In genomic region chr10:100968037-100968736, GRCh38 we compare ENCODE assay signal across 10 cellular contexts. TPM values are rescaled to one million over a fixed set of nuclear protein-coding genes. Genes with fewer than 3 reads are reported as not detected.
DNase-seq lines count a peak whose midpoint lies in the region; ATAC-seq and TF ChIP-seq lines count a peak whose summit lies in the region.
"Had no signal": no experiment of that assay in that cellular context is flagged by ENCODE, and none has a peak within 500 bp of the region (broad histone marks: within the 10 kb centered on the region; RNA-seq: fewer than 3 reads in every experiment).

No MANE protein-coding gene starts in this region.

- peaks cover 0 to 15% of the 10 kb centered on the region in 2 donors for H3K27me3 ChIP-seq in left lung
- no peaks in the 10 kb centered on the region for H3K27me3 ChIP-seq in psoas muscle (ENCODE audit: insufficient read depth in 3 of 3, low read length in 2 of 3)
- H3K27me3 ChIP-seq: upper lobe of right lung had no signal

- H3K9me3 ChIP-seq in left lung (no peaks in the 10 kb centered on the region), psoas muscle (no peaks in the 10 kb centered on the region)
- H3K9me3 ChIP-seq: left ventricle myocardium inferior, upper lobe of right lung had no signal

- no peak for DNase-seq in stimulated activated naive CD8-positive, alpha-beta T cell treated with anti-CD3 and anti-CD28 coated beads, Interleukin-15, amount 100 ng/mL, for 72 hours
- DNase-seq in mesothelial cell of epicardium (ENCODE audit: low spot score in 2 of 2, unreplicated experiment in 2 of 2) (no peak), left lung (no peak), posterior vena cava (ENCODE audit: low spot score) (no peak), psoas muscle (no peak), inferior parietal cortex (ENCODE audit: extremely low spot score) (no peak)

- no peak overlapping the region for H3K27ac ChIP-seq in left lung
- no peak overlapping the region for H3K27ac ChIP-seq in psoas muscle
- H3K27ac ChIP-seq: left ventricle myocardium inferior, upper lobe of right lung had no signal

- H3K4me3 ChIP-seq in left lung (no peak overlapping the region), psoas muscle (no peak overlapping the region)

- no peak overlapping the region for H3K27ac Mint-ChIP-seq in stimulated activated naive CD8-positive, alpha-beta T cell treated with anti-CD3 and anti-CD28 coated beads, Interleukin-15, Interleukin-2, amounts not matched to agents 100 ng/mL and 50 ng/mL, for 24 hours
- no peak overlapping the region for H3K27ac Mint-ChIP-seq in stimulated activated naive CD8-positive, alpha-beta T cell treated with anti-CD3 and anti-CD28 coated beads, Interleukin-15, amount 100 ng/mL, for 72 hours
- H3K27ac Mint-ChIP-seq in activated T-helper 17 cell treated with anti-CD3 and anti-CD28 coated beads, Interleukin-2, amount 50 U/mL, for 72 hours, result no peak overlapping the region
- H3K27ac Mint-ChIP-seq in mesothelial cell of epicardium, result no peak overlapping the region

- H3K4me1 ChIP-seq in left lung (peaks cover 5 to 15% of the 10 kb centered on the region in 2 donors), psoas muscle (peaks cover 6% of the 10 kb centered on the region)

- ATAC-seq in stimulated activated naive CD8-positive, alpha-beta T cell treated with anti-CD3 and anti-CD28 coated beads, Interleukin-15, amount 100 ng/mL, for 72 hours, result no peak
- ATAC-seq in activated T-helper 17 cell treated with anti-CD3 and anti-CD28 coated beads, Interleukin-2, amount 50 U/mL, for 72 hours (replicated peaks), result no peak
- no peak for ATAC-seq in left lung
- no peak for ATAC-seq in psoas muscle

- H3K27me3 Mint-ChIP-seq in stimulated activated naive CD8-positive, alpha-beta T cell treated with anti-CD3 and anti-CD28 coated beads, Interleukin-15, Interleukin-2, amounts not matched to agents 100 ng/mL and 50 ng/mL, for 24 hours, result peaks cover 4% of the 10 kb centered on the region
- no peaks in the 10 kb centered on the region for H3K27me3 Mint-ChIP-seq in stimulated activated naive CD8-positive, alpha-beta T cell treated with anti-CD3 and anti-CD28 coated beads, Interleukin-15, amount 100 ng/mL, for 72 hours
- no peaks in the 10 kb centered on the region for H3K27me3 Mint-ChIP-seq in activated T-helper 17 cell treated with anti-CD3 and anti-CD28 coated beads, Interleukin-2, amount 50 U/mL, for 72 hours
- no peaks in the 10 kb centered on the region for H3K27me3 Mint-ChIP-seq in mesothelial cell of epicardium (ENCODE audit: low read depth)

- H3K4me3 Mint-ChIP-seq in stimulated activated naive CD8-positive, alpha-beta T cell treated with anti-CD3 and anti-CD28 coated beads, Interleukin-15, Interleukin-2, amounts not matched to agents 100 ng/mL and 50 ng/mL, for 24 hours, result peak overlapping the region; percentile 47
- H3K4me3 Mint-ChIP-seq in stimulated activated naive CD8-positive, alpha-beta T cell treated with anti-CD3 and anti-CD28 coated beads, Interleukin-15, amount 100 ng/mL, for 72 hours, result peak overlapping the region in 1 of 2 donors; percentile 29
- H3K4me3 Mint-ChIP-seq in activated T-helper 17 cell treated with anti-CD3 and anti-CD28 coated beads, Interleukin-2, amount 50 U/mL, for 72 hours, result peak overlapping the region; percentile 55
- H3K4me3 Mint-ChIP-seq in mesothelial cell of epicardium, result peak overlapping the region; percentile 74

- no peak for TF ChIP-seq CTCF in mesothelial cell of epicardium (IDR thresholded peaks at IDR 0.05; ENCODE audit: unreplicated experiment)
- TF ChIP-seq CTCF in left lung (IDR thresholded peaks at IDR 0.05), result no peak
- TF ChIP-seq CTCF in psoas muscle (IDR thresholded peaks at IDR 0.05), result no peak

- H3K36me3 ChIP-seq in left lung (peaks cover 0 to 24% of the 10 kb centered on the region in 2 donors), psoas muscle (ENCODE audit: insufficient read depth in 1 of 2, low read depth in 1 of 2) (peaks cover 3 to 33% of the 10 kb centered on the region in 2 donors)

- 74 to 87% (median 83%) methylated on average over 2 of the region's 2 CpGs for WGBS in psoas muscle, 3 donors

- H3K36me3 Mint-ChIP-seq in stimulated activated naive CD8-positive, alpha-beta T cell treated with anti-CD3 and anti-CD28 coated beads, Interleukin-15, Interleukin-2, amounts not matched to agents 100 ng/mL and 50 ng/mL, for 24 hours (ENCODE audit: low read depth), result peaks cover under 1% of the 10 kb centered on the region
- peaks cover 24% of the 10 kb centered on the region for H3K36me3 Mint-ChIP-seq in activated T-helper 17 cell treated with anti-CD3 and anti-CD28 coated beads, Interleukin-2, amount 50 U/mL, for 72 hours (ENCODE audit: low read depth)
- H3K36me3 Mint-ChIP-seq in mesothelial cell of epicardium, result no peaks in the 10 kb centered on the region

- intact Hi-C loops in left lung (cut with DNase I), result no loop called here
- intact Hi-C loops in posterior vena cava (cut with DNase I), result no loop called here
- intact Hi-C loops in psoas muscle (cut with DNase I), result loop anchor here (2.0 to 10.0 kb wide), 2 partner anchors 47 kb away; no protein-coding TSS in a partner anchor

- H3K9me3 Mint-ChIP-seq in stimulated activated naive CD8-positive, alpha-beta T cell treated with anti-CD3 and anti-CD28 coated beads, Interleukin-15, Interleukin-2, amounts not matched to agents 100 ng/mL and 50 ng/mL, for 24 hours, result no peaks in the 10 kb centered on the region
- H3K9me3 Mint-ChIP-seq in stimulated activated naive CD8-positive, alpha-beta T cell treated with anti-CD3 and anti-CD28 coated beads, Interleukin-15, amount 100 ng/mL, for 72 hours, result no peaks in the 10 kb centered on the region
- H3K9me3 Mint-ChIP-seq in activated T-helper 17 cell treated with anti-CD3 and anti-CD28 coated beads, Interleukin-2, amount 50 U/mL, for 72 hours, result no peaks in the 10 kb centered on the region
- no peaks in the 10 kb centered on the region for H3K9me3 Mint-ChIP-seq in mesothelial cell of epicardium

- H3K4me1 Mint-ChIP-seq in stimulated activated naive CD8-positive, alpha-beta T cell treated with anti-CD3 and anti-CD28 coated beads, Interleukin-15, Interleukin-2, amounts not matched to agents 100 ng/mL and 50 ng/mL, for 24 hours (ENCODE audit: low read depth), result peaks cover 29% of the 10 kb centered on the region
- H3K4me1 Mint-ChIP-seq in stimulated activated naive CD8-positive, alpha-beta T cell treated with anti-CD3 and anti-CD28 coated beads, Interleukin-15, amount 100 ng/mL, for 72 hours, result peaks cover 34% of the 10 kb centered on the region
- peaks cover 11% of the 10 kb centered on the region for H3K4me1 Mint-ChIP-seq in activated T-helper 17 cell treated with anti-CD3 and anti-CD28 coated beads, Interleukin-2, amount 50 U/mL, for 72 hours
- peaks cover 13% of the 10 kb centered on the region for H3K4me1 Mint-ChIP-seq in mesothelial cell of epicardium

RNA-seq across cellular contexts. Expression of gene SEMA4G, which starts 1.1 kb away (rescaled TPM):
- 1 to 10 TPM; 1.4 to 3.8 TPM for total RNA-seq in activated T-helper 17 cell treated with anti-CD3 and anti-CD28 coated beads, Interleukin-2, amount 50 U/mL, for 72 hours
- total RNA-seq in mesothelial cell of epicardium (20.0 to 22.8 TPM (median 22.2 TPM) in 3 replicates), left lung (10 to 100 TPM in 1 of 2 donors, 1 to 10 TPM in 1; 2.7 to 18.9 TPM), posterior vena cava (1 to 10 TPM; 1.1 to 1.6 TPM), psoas muscle (1 to 10 TPM in 2 of 4 donors, under 1 TPM in 2; 0.74 to 1.4 (median 0.89) TPM)
- under 1 TPM; 0.08 to 0.48 (median 0.30) TPM for polyA plus RNA-seq in psoas muscle

RNA-seq across cellular contexts. Expression of gene MRPL43, which starts 19.1 kb away (rescaled TPM):
- 10 to 100 TPM; 50.1 to 58.7 TPM for total RNA-seq in activated T-helper 17 cell treated with anti-CD3 and anti-CD28 coated beads, Interleukin-2, amount 50 U/mL, for 72 hours
- total RNA-seq in mesothelial cell of epicardium (66.7 to 70.2 TPM (median 69.4 TPM) in 3 replicates), left lung (10 to 100 TPM; 55.0 to 67.9 TPM), posterior vena cava (10 to 100 TPM; 48.6 to 53.9 TPM), psoas muscle (10 to 100 TPM; 56.6 to 90.1 (median 72.6) TPM)
- 100 to 1,000 TPM; 106 to 159 (median 111) TPM for polyA plus RNA-seq in psoas muscle

RNA-seq across cellular contexts. Expression of gene TWNK, which starts 19.2 kb away (rescaled TPM):
- total RNA-seq in activated T-helper 17 cell treated with anti-CD3 and anti-CD28 coated beads, Interleukin-2, amount 50 U/mL, for 72 hours, result 10 to 100 TPM; 12.0 to 24.9 TPM
- total RNA-seq in mesothelial cell of epicardium (11.7 to 13.9 TPM (median 12.4 TPM) in 3 replicates), left lung (1 to 10 TPM; 3.4 to 6.6 TPM), posterior vena cava (1 to 10 TPM; 5.2 to 5.6 TPM), psoas muscle (10 to 100 TPM; 11.0 to 29.0 (median 19.5) TPM)
- 10 to 100 TPM; 14.7 to 23.8 (median 22.6) TPM for polyA plus RNA-seq in psoas muscle

RNA-seq across cellular contexts. Expression of gene LZTS2, which starts 31.4 kb away (rescaled TPM):
- 10 to 100 TPM; 15.0 to 24.8 TPM for total RNA-seq in activated T-helper 17 cell treated with anti-CD3 and anti-CD28 coated beads, Interleukin-2, amount 50 U/mL, for 72 hours
- 107 to 111 TPM (median 110 TPM) in 3 replicates for total RNA-seq in mesothelial cell of epicardium
- total RNA-seq in left lung, result 10 to 100 TPM; 47.6 to 48.6 TPM
- 10 to 100 TPM; 71.4 to 91.3 TPM for total RNA-seq in posterior vena cava
- 10 to 100 TPM; 20.1 to 66.0 (median 28.7) TPM for total RNA-seq in psoas muscle
- polyA plus RNA-seq in psoas muscle, result 10 to 100 TPM; 19.0 to 24.6 (median 20.0) TPM

RNA-seq across cellular contexts. Expression of gene SLF2, which starts 55.4 kb away (rescaled TPM):
- 10 to 100 TPM; 41.3 to 44.1 TPM for total RNA-seq in activated T-helper 17 cell treated with anti-CD3 and anti-CD28 coated beads, Interleukin-2, amount 50 U/mL, for 72 hours
- total RNA-seq in mesothelial cell of epicardium, result 32.6 to 36.1 TPM (median 35.5 TPM) in 3 replicates
- total RNA-seq in left lung, result 10 to 100 TPM; 26.4 to 35.6 TPM
- total RNA-seq in posterior vena cava, result 10 to 100 TPM; 21.8 to 23.7 TPM
- total RNA-seq in psoas muscle, result 10 to 100 TPM; 11.5 to 26.9 (median 21.0) TPM
- polyA plus RNA-seq in psoas muscle, result 10 to 100 TPM in 2 of 3 donors, 1 to 10 TPM in 1; 8.0 to 20.3 (median 11.5) TPM

Comparison
In these comparisons a context has a peak if more than half of its experiments do, and no peak if none do; other contexts are left out.
1. intact Hi-C loops: an anchor here in psoas muscle (2.0 to 10.0 kb wide); none called in left lung and posterior vena cava.